8 cellular contexts compared by ENCODE assay signal in the genomic region with DNA sequence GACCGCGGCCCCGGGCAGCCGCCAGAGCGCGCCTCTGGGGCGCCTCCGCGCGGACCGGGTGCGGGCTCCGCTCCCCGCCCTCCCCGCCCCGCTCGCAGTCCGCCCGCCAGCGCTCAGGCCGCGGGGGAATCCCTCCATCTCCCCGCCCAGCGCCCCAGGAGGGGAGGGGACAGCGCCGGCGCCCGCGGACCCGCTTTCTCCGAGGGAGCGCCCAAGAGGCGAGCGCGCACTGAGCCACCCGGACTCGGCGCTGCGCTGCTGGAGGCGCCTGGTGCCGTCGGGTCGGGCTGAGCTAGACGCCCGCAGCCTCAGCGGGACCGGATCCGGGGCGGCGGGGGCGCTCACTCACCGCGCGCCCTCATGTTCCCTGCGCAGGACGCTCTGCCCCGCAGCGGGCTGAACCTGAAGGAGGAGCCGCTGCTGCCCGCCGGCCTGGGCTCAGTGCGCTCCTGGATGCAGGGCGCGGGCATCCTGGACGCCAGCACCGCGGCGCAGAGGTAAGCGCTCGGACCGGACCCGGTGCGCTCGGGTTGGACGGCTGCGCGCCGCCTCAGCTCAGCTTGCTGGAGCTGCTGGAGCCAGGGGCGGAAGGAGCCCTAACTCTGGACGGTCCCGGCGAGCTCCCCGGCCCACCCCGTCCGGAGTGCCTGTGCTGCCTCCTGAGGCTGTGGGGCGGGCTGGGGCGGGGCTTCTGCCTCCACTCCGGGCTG. TPM values are rescaled to one million over a fixed set of nuclear protein-coding genes. Genes with fewer than 3 reads are reported as not detected.
DNase-seq lines count a peak whose midpoint lies in the region; ATAC-seq and TF ChIP-seq lines count a peak whose summit lies in the region.

No MANE protein-coding gene starts in this region.

- intact Hi-C loops in activated CD8-positive, alpha-beta T cell treated with anti-CD3 and anti-CD28 coated beads for 36 hours (cut with micrococcal nuclease) = no loop called here
- intact Hi-C loops in tibial artery (cut with DNase I; ENCODE audit: low total_unique reads) = loop anchor here (2.0 to 10.0 kb wide), 3 partner anchors 41 to 181 kb away; a partner anchor contains a TSS

- peaks cover 0 to 16% (median 14%) of the 10 kb centered on the region in 4 donors for H3K4me1 ChIP-seq in tibial artery

- H3K27me3 ChIP-seq in neural cell (ENCODE audit: insufficient read depth, low read depth, low read length) (peaks cover 32% of the 10 kb centered on the region), tibial artery (peaks cover 0 to 14% of the 10 kb centered on the region in 2 donors)

- TF ChIP-seq CTCF in activated CD8-positive, alpha-beta T cell treated with anti-CD3 and anti-CD28 coated beads for 36 hours (IDR thresholded peaks at IDR 0.05) = no peak
- TF ChIP-seq CTCF in neural cell (IDR thresholded peaks at IDR 0.05; ENCODE audit: poor library complexity, severe bottlenecking) (peak; percentile 28), tibial artery (IDR thresholded peaks at IDR 0.05) (no peak)

- TF ChIP-seq RAD21 in neural cell (conservative IDR thresholded peaks at IDR 0.05) = no peak

- in situ Hi-C loops in KBM-7 (cut with MboI; ENCODE audit: low pct_unique_long_range_greater_than_20kb, low sequenced_read_pairs) = no loop called here

- no peaks in the 10 kb centered on the region for H3F3A ChIP-seq in neural cell (ENCODE audit: insufficient read depth, low read length, poor library complexity, severe bottlenecking)

- H3K27me3 Mint-ChIP-seq in activated CD8-positive, alpha-beta T cell treated with anti-CD3 and anti-CD28 coated beads for 36 hours = peaks cover 42% of the 10 kb centered on the region

- H3K9me3 ChIP-seq in neural cell (ENCODE audit: low read length) (no peaks in the 10 kb centered on the region), tibial artery (no peaks in the 10 kb centered on the region)

- H3K4me2 ChIP-seq in neural cell (ENCODE audit: low read length) = no peak overlapping the region

- H3K4me3 Mint-ChIP-seq in activated CD8-positive, alpha-beta T cell treated with anti-CD3 and anti-CD28 coated beads for 36 hours = no peak overlapping the region

- H3K4me3 ChIP-seq in neural cell (ENCODE audit: low read length) = peak overlapping the region; percentile 63
- H3K4me3 ChIP-seq in tibial artery = peak overlapping the region; percentile 60

- no peaks in the 10 kb centered on the region for H3K9me2 ChIP-seq in neural cell (ENCODE audit: insufficient read depth, low read length)

- H3K36me3 ChIP-seq in neural cell (ENCODE audit: insufficient read depth, low read length) (no peaks in the 10 kb centered on the region), tibial artery (no peaks in the 10 kb centered on the region)

- no peak overlapping the region for H3K27ac Mint-ChIP-seq in activated CD8-positive, alpha-beta T cell treated with anti-CD3 and anti-CD28 coated beads for 36 hours

- no peak for TF ChIP-seq EP300 in neural cell (conservative IDR thresholded peaks at IDR 0.05; ENCODE audit: poor library complexity, severe bottlenecking)

- H3K9me3 Mint-ChIP-seq in activated CD8-positive, alpha-beta T cell treated with anti-CD3 and anti-CD28 coated beads for 36 hours = peaks cover 2% of the 10 kb centered on the region

- peaks cover 12% of the 10 kb centered on the region for H3K4me1 Mint-ChIP-seq in activated CD8-positive, alpha-beta T cell treated with anti-CD3 and anti-CD28 coated beads for 36 hours (ENCODE audit: low read depth)

- H3K36me3 Mint-ChIP-seq in activated CD8-positive, alpha-beta T cell treated with anti-CD3 and anti-CD28 coated beads for 36 hours (ENCODE audit: low read depth) = no peaks in the 10 kb centered on the region

- POLR2A ChIA-PET in activated CD8-positive, alpha-beta T cell treated with anti-CD3 and anti-CD28 coated beads for 36 hours (lab: Charles Lee) = interaction anchor here (2.0 kb wide), 1 partner anchor 48 kb away, joined by 5 read pairs; no protein-coding TSS in a partner anchor

- H3K27ac ChIP-seq in neural cell (ENCODE audit: low read length) (no peak overlapping the region), tibial artery (peak overlapping the region; percentile 44 to 57)

- no peak overlapping the region for H2AFZ ChIP-seq in neural cell (ENCODE audit: low read depth, low read length)

- CTCF ChIA-PET in activated CD8-positive, alpha-beta T cell treated with anti-CD3 and anti-CD28 coated beads for 36 hours (lab: Charles Lee) = interaction anchor here (1.0 to 9.7 kb wide), 3 partner anchors 8 to 59 kb away, joined by 3 to 110 read pairs (median 11); no protein-coding TSS in a partner anchor

- H3K9ac ChIP-seq in neural cell (ENCODE audit: low read length) = peak overlapping the region; percentile 44

- H3K79me2 ChIP-seq in neural cell (replicated peaks; ENCODE audit: insufficient read depth, low read length) = no peaks in the 10 kb centered on the region

- H4K20me1 ChIP-seq in neural cell (ENCODE audit: insufficient read depth) = no peaks in the 10 kb centered on the region

- DNase-seq in AG20443 (ENCODE audit: low spot score) = peak; percentile 59
- peak; percentile 19 for DNase-seq in KBM-7
- peak; percentile 47 for DNase-seq in activated CD8-positive, alpha-beta T cell treated with anti-CD3 and anti-CD28 coated beads for 36 hours
- DNase-seq in tibial artery = peak in 1 of 2 donors; percentile 66

- ATAC-seq in activated CD8-positive, alpha-beta T cell treated with anti-CD3 and anti-CD28 coated beads for 36 hours = peak; percentile 69
- peak; percentile 17 for ATAC-seq in esophagus mucosa
- no peak for ATAC-seq in HG02852 (IDR thresholded peaks at IDR 0.05; ENCODE audit: unreplicated experiment)
- ATAC-seq in GM21717 (IDR thresholded peaks at IDR 0.05; ENCODE audit: unreplicated experiment) = no peak

TF ChIP-seq in neural cell, 6 proteins besides CTCF, POLR2A, EP300 and RAD21:
- TF ChIP-seq EZH2 (IDR thresholded peaks at IDR 0.05; ENCODE audit: borderline replicate concordance, insufficient read depth, low read length, poor library complexity, severe bottlenecking) (no peak), MXI1 (conservative IDR thresholded peaks at IDR 0.05; ENCODE audit: poor library complexity, severe bottlenecking) (peak; percentile 37), SMC3 (conservative IDR thresholded peaks at IDR 0.05; ENCODE audit: poor library complexity) (no peak)

RNA-seq across cellular contexts. Expression of a gene that starts 0.9 kb away (rescaled TPM):
- 1 to 10 TPM; 1.1 to 1.2 TPM for total RNA-seq in activated CD8-positive, alpha-beta T cell treated with anti-CD3 and anti-CD28 coated beads for 36 hours
- total RNA-seq in esophagus mucosa = 1.7 TPM
- polyA plus RNA-seq in neural cell = 10.3 and 13.2 TPM in 2 replicates
- 8.0 and 9.1 TPM in 2 replicates for polyA minus RNA-seq in neural cell

RNA-seq across cellular contexts. Expression of a gene that starts 29.4 kb away (rescaled TPM):
- 100 to 1,000 TPM; 109 to 114 TPM for total RNA-seq in activated CD8-positive, alpha-beta T cell treated with anti-CD3 and anti-CD28 coated beads for 36 hours
- 60.7 TPM for total RNA-seq in esophagus mucosa
- 296 and 307 TPM in 2 replicates for polyA plus RNA-seq in neural cell
- polyA minus RNA-seq in neural cell = 93.0 and 101 TPM in 2 replicates

RNA-seq across cellular contexts. Expression of a gene that starts 41.0 kb away (rescaled TPM):
- total RNA-seq in activated CD8-positive, alpha-beta T cell treated with anti-CD3 and anti-CD28 coated beads for 36 hours = 100 to 1,000 TPM; 587 to 596 TPM
- 119 TPM for total RNA-seq in esophagus mucosa
- polyA plus RNA-seq in neural cell = 184 and 188 TPM in 2 replicates
- polyA minus RNA-seq in neural cell = 126 and 134 TPM in 2 replicates

Comparison
In these comparisons a context has a peak if more than half of its experiments do, and no peak if none do; other contexts are left out.
1. ATAC-seq: peak in activated CD8-positive, alpha-beta T cell treated with anti-CD3 and anti-CD28 coated beads for 36 hours (single experiment) and esophagus mucosa (single experiment); none in HG02852 (single experiment) and GM21717 (single experiment).